ENCODE assay signal across 16 cellular contexts in genomic region chrX:136076942-136077341, GRCh38.
DNase-seq lines count a peak whose midpoint lies in the region; ATAC-seq and TF ChIP-seq lines count a peak whose summit lies in the region.
"Had no signal": no experiment of that assay in that cellular context is flagged by ENCODE, and none has a peak within 500 bp of the region (broad histone marks: within the 10 kb centered on the region; RNA-seq: fewer than 3 reads in every experiment).

No MANE protein-coding gene starts in this region.

- H3K4me1 Mint-ChIP-seq in endodermal cell = peaks cover 5% of the 10 kb centered on the region
- H3K4me1 Mint-ChIP-seq in activated CD8-positive, alpha-beta memory T cell treated with anti-CD3 and anti-CD28 coated beads, Interleukin-2, amount 10 ng/mL, durations not matched to agents 7 days and 5 days = no peaks in the 10 kb centered on the region
- H3K4me1 Mint-ChIP-seq: B cell had no signal

- no TSS peak for BruUV-seq in A673 (replicated peaks; lab: Mats Ljungman, UMichigan)

- DNase-seq in DND-41 = no peak
- peak; percentile 10 for DNase-seq in HT1080 (ENCODE audit: low read depth)
- DNase-seq in endodermal cell = peak; percentile 37
- no peak for DNase-seq in NCI-H146 treated with DMSO at 0.1 percent for 48 hours (lab: John Stamatoyannopoulos, UW; ENCODE audit: unreplicated experiment)
- DNase-seq in activated CD8-positive, alpha-beta memory T cell treated with anti-CD3 and anti-CD28 coated beads, Interleukin-2, amount 10 ng/mL, durations not matched to agents 7 days and 5 days = no peak
- no peak for DNase-seq in A673 (ENCODE audit: low spot score)
- DNase-seq: CD4-positive, alpha-beta memory T cell; DMS79 treated with DMSO at 0.1 percent for 48 hours; GF-D8; GM23248; H9 had no signal

- H3K27ac ChIP-seq in DND-41 (ENCODE audit: low read length) (no peak overlapping the region), OCI-LY3 (ENCODE audit: low read length) (no peak overlapping the region), endodermal cell (ENCODE audit: low read depth, low read length) (no peak overlapping the region), A673 (ENCODE audit: low read depth, low read length, poor library complexity, severe bottlenecking) (no peak overlapping the region)
- H3K27ac ChIP-seq: C4-2B, GM23248 had no signal

- no peaks in the 10 kb centered on the region for H3K36me3 ChIP-seq in DND-41 (ENCODE audit: insufficient read depth, low read length)
- no peaks in the 10 kb centered on the region for H3K36me3 ChIP-seq in OCI-LY3 (replicated peaks; ENCODE audit: low read depth, low read length)
- no peaks in the 10 kb centered on the region for H3K36me3 ChIP-seq in endodermal cell (ENCODE audit: control insufficient read depth, insufficient read depth, low read length)
- no peaks in the 10 kb centered on the region for H3K36me3 ChIP-seq in A673 (ENCODE audit: insufficient read depth, low read length, poor library complexity, severe bottlenecking)

- peak; percentile 47; the same call in 1 of the 3 replicates for ATAC-seq in DND-41 (ENCODE audit: insufficient read depth, low read depth)
- ATAC-seq in activated CD8-positive, alpha-beta memory T cell treated with anti-CD3 and anti-CD28 coated beads, Interleukin-2, amount 10 ng/mL, durations not matched to agents 7 days and 5 days = no peak
- ATAC-seq in HG03175 (IDR thresholded peaks at IDR 0.05; ENCODE audit: unreplicated experiment) = no peak
- ATAC-seq: HepG2 had no signal

- H4K20me1 ChIP-seq in DND-41 (ENCODE audit: insufficient read depth, low read length) (no peaks in the 10 kb centered on the region), OCI-LY3 (ENCODE audit: insufficient read depth, low read length) (no peaks in the 10 kb centered on the region)

- H3K27me3 Mint-ChIP-seq in endodermal cell (ENCODE audit: insufficient read depth) = no peaks in the 10 kb centered on the region
- peaks cover 15% of the 10 kb centered on the region for H3K27me3 Mint-ChIP-seq in activated CD8-positive, alpha-beta memory T cell treated with anti-CD3 and anti-CD28 coated beads, Interleukin-2, amount 10 ng/mL, durations not matched to agents 7 days and 5 days

- peaks cover 56% of the 10 kb centered on the region for H3K9me3 Mint-ChIP-seq in endodermal cell
- H3K9me3 Mint-ChIP-seq in activated CD8-positive, alpha-beta memory T cell treated with anti-CD3 and anti-CD28 coated beads, Interleukin-2, amount 10 ng/mL, durations not matched to agents 7 days and 5 days (ENCODE audit: low read depth) = no peaks in the 10 kb centered on the region
- H3K9me3 Mint-ChIP-seq: CD4-positive, alpha-beta memory T cell had no signal

- H3K9me3 ChIP-seq in DND-41 (ENCODE audit: insufficient read depth, low read length, severe bottlenecking) (no peaks in the 10 kb centered on the region), OCI-LY3 (ENCODE audit: insufficient read depth, low read length) (no peaks in the 10 kb centered on the region), endodermal cell (ENCODE audit: control insufficient read depth, low read length) (no peaks in the 10 kb centered on the region), A673 (ENCODE audit: low read depth, low read length, poor library complexity, severe bottlenecking) (no peaks in the 10 kb centered on the region)

- no peak overlapping the region for H3K4me3 Mint-ChIP-seq in endodermal cell
- H3K4me3 Mint-ChIP-seq in activated CD8-positive, alpha-beta memory T cell treated with anti-CD3 and anti-CD28 coated beads, Interleukin-2, amount 10 ng/mL, durations not matched to agents 7 days and 5 days = no peak overlapping the region
- H3K4me3 Mint-ChIP-seq: B cell; CD4-positive, alpha-beta memory T cell; H9 had no signal

- H3K4me1 ChIP-seq in DND-41 (ENCODE audit: insufficient read depth, low read length) = no peaks in the 10 kb centered on the region
- H3K4me1 ChIP-seq in OCI-LY3 (ENCODE audit: low read length) = peaks cover 10% of the 10 kb centered on the region
- H3K4me1 ChIP-seq in endodermal cell (ENCODE audit: control insufficient read depth, insufficient read depth, low read length) = no peaks in the 10 kb centered on the region
- no peaks in the 10 kb centered on the region for H3K4me1 ChIP-seq in A673 (ENCODE audit: insufficient read depth, low read length, poor library complexity, severe bottlenecking)

- no peaks in the 10 kb centered on the region for H3K79me2 ChIP-seq in DND-41 (ENCODE audit: insufficient read depth, low read length)
- no peaks in the 10 kb centered on the region for H3K79me2 ChIP-seq in OCI-LY3 (ENCODE audit: low read length)

- H2AFZ ChIP-seq in DND-41 (ENCODE audit: low read depth, low read length) = no peak overlapping the region
- H2AFZ ChIP-seq in OCI-LY3 (ENCODE audit: low read depth, low read length) = no peak overlapping the region
- H2AFZ ChIP-seq: GM23248 had no signal

- intact Hi-C loops in A673 (cut with micrococcal nuclease; ENCODE audit: unreplicated experiment) = no loop called here

- POLR2A ChIA-PET in A673 (lab: Charles Lee; ENCODE audit: low non-redundant PET) = no interaction called here

- H3K9ac ChIP-seq in DND-41 (ENCODE audit: low read depth, low read length) (no peak overlapping the region), OCI-LY3 (ENCODE audit: low read length) (no peak overlapping the region), endodermal cell (ENCODE audit: extremely low read depth, low read length, poor library complexity, severe bottlenecking) (no peak overlapping the region)
- H3K9ac ChIP-seq: GM23248 had no signal

- TF ChIP-seq CTCF in DND-41 (IDR thresholded peaks at IDR 0.05; ENCODE audit: borderline replicate concordance, extremely low read depth, low read length, poor library complexity, severe bottlenecking) = no peak
- TF ChIP-seq CTCF in OCI-LY3 (IDR thresholded peaks at IDR 0.05; ENCODE audit: low read depth, low read length) = no peak
- no peak for TF ChIP-seq CTCF in endodermal cell (conservative IDR thresholded peaks at IDR 0.05)
- no peak for TF ChIP-seq CTCF in A673 (conservative IDR thresholded peaks at IDR 0.05; ENCODE audit: low read depth, low read length)

- 84 to 85% methylated on average over 2 to 5 of the region's 5 CpGs for WGBS in endodermal cell (ENCODE audit: insufficient coverage in 1 of 2, insufficient read length in 1 of 2), 2 experiments

- no peak overlapping the region for H3K27ac Mint-ChIP-seq in endodermal cell
- no peak overlapping the region for H3K27ac Mint-ChIP-seq in activated CD8-positive, alpha-beta memory T cell treated with anti-CD3 and anti-CD28 coated beads, Interleukin-2, amount 10 ng/mL, durations not matched to agents 7 days and 5 days
- H3K27ac Mint-ChIP-seq: B cell, H9 had no signal

- CTCF ChIA-PET in activated CD8-positive, alpha-beta memory T cell treated with anti-CD3 and anti-CD28 coated beads, Interleukin-2, amount 10 ng/mL, durations not matched to agents 7 days and 5 days (lab: Charles Lee) = no interaction called here
- CTCF ChIA-PET in A673 (lab: Charles Lee) = no interaction called here

- H3K36me3 Mint-ChIP-seq in endodermal cell (ENCODE audit: low read depth) = no peaks in the 10 kb centered on the region
- no peaks in the 10 kb centered on the region for H3K36me3 Mint-ChIP-seq in activated CD8-positive, alpha-beta memory T cell treated with anti-CD3 and anti-CD28 coated beads, Interleukin-2, amount 10 ng/mL, durations not matched to agents 7 days and 5 days
- H3K36me3 Mint-ChIP-seq: CD4-positive, alpha-beta memory T cell had no signal

- H3K4me2 ChIP-seq in DND-41 (ENCODE audit: insufficient read depth, low read length) (no peak overlapping the region), OCI-LY3 (ENCODE audit: low read length) (peak overlapping the region; percentile 41)

- no peaks in the 10 kb centered on the region for H3K27me3 ChIP-seq in DND-41 (ENCODE audit: insufficient read depth, low read length, poor library complexity)
- H3K27me3 ChIP-seq in OCI-LY3 (ENCODE audit: low read depth, low read length) = 0 out of 2 replicates have a peak, but pooled peaks cover 4% of the 10 kb centered on the region
- no peaks in the 10 kb centered on the region for H3K27me3 ChIP-seq in endodermal cell (ENCODE audit: control insufficient read depth, insufficient read depth, low read length, poor library complexity, severe bottlenecking)
- no peaks in the 10 kb centered on the region for H3K27me3 ChIP-seq in A673 (replicated peaks; ENCODE audit: insufficient read depth, low read depth, low read length, poor library complexity)

- H3K4me3 ChIP-seq in DND-41 (ENCODE audit: low read depth in 1 of 2, low read length in 2 of 2) (no peak overlapping the region), OCI-LY3 (ENCODE audit: low read length) (no peak overlapping the region; the same call in 1 of the 2 replicates), endodermal cell (ENCODE audit: low read length) (no peak overlapping the region), A673 (ENCODE audit: low read depth, low read length, poor library complexity, severe bottlenecking) (no peak overlapping the region)
- H3K4me3 ChIP-seq: GM23248 had no signal

Comparison
In these comparisons a context has a peak if more than half of its experiments do, and no peak if none do; other contexts are left out.
1. DNase-seq: peak in HT1080 (single experiment) and endodermal cell (single experiment); none in DND-41 (single experiment), NCI-H146 treated with DMSO at 0.1 percent for 48 hours (single experiment), activated CD8-positive, alpha-beta memory T cell treated with anti-CD3 and anti-CD28 coated beads, Interleukin-2, amount 10 ng/mL, durations not matched to agents 7 days and 5 days (single experiment) and A673 (single experiment).